1 cellular context compared by ENCODE assay signal in the genomic region with DNA sequence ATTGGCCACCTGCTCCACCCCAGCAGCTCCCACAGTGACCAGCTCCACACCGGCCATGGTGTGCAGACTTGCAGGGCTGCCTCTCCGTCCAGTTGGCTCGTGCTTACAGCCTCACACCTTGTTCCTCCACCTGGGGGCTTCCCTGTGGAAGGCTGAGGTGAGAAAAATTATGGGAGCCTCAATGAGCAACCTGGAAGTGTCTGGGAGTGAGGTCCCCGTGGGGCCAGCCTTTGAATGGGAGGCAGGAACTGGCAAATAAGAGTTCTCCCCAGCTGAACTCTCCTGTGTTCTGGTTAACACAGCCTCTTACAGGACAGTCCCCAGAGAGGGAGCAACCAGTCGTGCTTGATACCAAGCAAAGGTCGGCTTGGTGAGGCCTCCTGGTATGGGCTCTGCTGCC.
TF ChIP-seq lines count a peak whose summit lies in the region.

No MANE protein-coding gene starts in this region.

TF ChIP-seq in HepG2, 621 proteins besides CTCF, POLR2A, EP300 and RAD21 (continued from another document):
- TF ChIP-seq, protein P1, sequence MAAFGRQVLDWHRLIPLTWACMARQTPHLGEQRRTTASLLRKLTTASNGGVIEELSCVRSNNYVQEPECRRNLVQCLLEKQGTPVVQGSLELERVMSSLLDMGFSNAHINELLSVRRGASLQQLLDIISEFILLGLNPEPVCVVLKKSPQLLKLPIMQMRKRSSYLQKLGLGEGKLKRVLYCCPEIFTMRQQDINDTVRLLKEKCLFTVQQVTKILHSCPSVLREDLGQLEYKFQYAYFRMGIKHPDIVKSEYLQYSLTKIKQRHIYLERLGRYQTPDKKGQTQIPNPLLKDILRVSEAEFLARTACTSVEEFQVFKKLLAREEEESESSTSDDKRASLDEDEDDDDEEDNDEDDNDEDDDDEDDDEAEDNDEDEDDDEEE (CRISPR knock-in tag; IDR thresholded peaks at IDR 0.05): no peak
- TF ChIP-seq, protein P2, sequence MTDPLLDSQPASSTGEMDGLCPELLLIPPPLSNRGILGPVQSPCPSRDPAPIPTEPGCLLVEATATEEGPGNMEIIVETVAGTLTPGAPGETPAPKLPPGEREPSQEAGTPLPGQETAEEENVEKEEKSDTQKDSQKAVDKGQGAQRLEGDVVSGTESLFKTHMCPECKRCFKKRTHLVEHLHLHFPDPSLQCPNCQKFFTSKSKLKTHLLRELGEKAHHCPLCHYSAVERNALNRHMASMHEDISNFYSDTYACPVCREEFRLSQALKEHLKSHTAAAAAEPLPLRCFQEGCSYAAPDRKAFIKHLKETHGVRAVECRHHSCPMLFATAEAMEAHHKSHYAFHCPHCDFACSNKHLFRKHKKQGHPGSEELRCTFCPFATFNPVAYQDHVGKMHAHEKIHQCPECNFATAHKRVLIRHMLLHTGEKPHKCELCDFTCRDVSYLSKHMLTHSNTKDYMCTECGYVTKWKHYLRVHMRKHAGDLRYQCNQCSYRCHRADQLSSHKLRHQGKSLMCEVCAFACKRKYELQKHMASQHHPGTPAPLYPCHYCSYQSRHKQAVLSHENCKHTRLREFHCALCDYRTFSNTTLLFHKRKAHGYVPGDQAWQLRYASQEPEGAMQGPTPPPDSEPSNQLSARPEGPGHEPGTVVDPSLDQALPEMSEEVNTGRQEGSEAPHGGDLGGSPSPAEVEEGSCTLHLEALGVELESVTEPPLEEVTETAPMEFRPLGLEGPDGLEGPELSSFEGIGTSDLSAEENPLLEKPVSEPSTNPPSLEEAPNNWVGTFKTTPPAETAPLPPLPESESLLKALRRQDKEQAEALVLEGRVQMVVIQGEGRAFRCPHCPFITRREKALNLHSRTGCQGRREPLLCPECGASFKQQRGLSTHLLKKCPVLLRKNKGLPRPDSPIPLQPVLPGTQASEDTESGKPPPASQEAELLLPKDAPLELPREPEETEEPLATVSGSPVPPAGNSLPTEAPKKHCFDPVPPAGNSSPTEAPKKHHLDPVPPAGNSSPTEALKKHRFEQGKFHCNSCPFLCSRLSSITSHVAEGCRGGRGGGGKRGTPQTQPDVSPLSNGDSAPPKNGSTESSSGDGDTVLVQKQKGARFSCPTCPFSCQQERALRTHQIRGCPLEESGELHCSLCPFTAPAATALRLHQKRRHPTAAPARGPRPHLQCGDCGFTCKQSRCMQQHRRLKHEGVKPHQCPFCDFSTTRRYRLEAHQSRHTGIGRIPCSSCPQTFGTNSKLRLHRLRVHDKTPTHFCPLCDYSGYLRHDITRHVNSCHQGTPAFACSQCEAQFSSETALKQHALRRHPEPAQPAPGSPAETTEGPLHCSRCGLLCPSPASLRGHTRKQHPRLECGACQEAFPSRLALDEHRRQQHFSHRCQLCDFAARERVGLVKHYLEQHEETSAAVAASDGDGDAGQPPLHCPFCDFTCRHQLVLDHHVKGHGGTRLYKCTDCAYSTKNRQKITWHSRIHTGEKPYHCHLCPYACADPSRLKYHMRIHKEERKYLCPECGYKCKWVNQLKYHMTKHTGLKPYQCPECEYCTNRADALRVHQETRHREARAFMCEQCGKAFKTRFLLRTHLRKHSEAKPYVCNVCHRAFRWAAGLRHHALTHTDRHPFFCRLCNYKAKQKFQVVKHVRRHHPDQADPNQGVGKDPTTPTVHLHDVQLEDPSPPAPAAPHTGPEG (CRISPR knock-in tag; IDR thresholded peaks at IDR 0.05): no peak
- TF ChIP-seq PAX8 (CRISPR knock-in tag; IDR thresholded peaks at IDR 0.05; ENCODE audit: borderline replicate concordance) (no peak), GPN1 (CRISPR knock-in tag; IDR thresholded peaks at IDR 0.05; ENCODE audit: borderline replicate concordance) (no peak), ZNF607 (CRISPR knock-in tag; IDR thresholded peaks at IDR 0.05; ENCODE audit: borderline replicate concordance) (no peak), SMC3 (IDR thresholded peaks at IDR 0.05; ENCODE audit: low read length) (peak; percentile 6; the same call in 1 of the 2 replicates), TARDBP (CRISPR knock-in tag; IDR thresholded peaks at IDR 0.05) (no peak), ATM (IDR thresholded peaks at IDR 0.05; ENCODE audit: borderline replicate concordance) (no peak), REXO4 (CRISPR knock-in tag; IDR thresholded peaks at IDR 0.05; ENCODE audit: borderline replicate concordance) (no peak), CBFB (CRISPR knock-in tag; IDR thresholded peaks at IDR 0.05) (no peak), ZBTB42 (CRISPR knock-in tag; IDR thresholded peaks at IDR 0.05) (no peak), EZH2 (conservative IDR thresholded peaks at IDR 0.05; ENCODE audit: low read depth, low read length) (no peak), ZNF292 (CRISPR knock-in tag; IDR thresholded peaks at IDR 0.05; ENCODE audit: borderline replicate concordance, low read depth) (peak; percentile 37; the same call in 1 of the 2 replicates), ZNF224 (CRISPR knock-in tag; IDR thresholded peaks at IDR 0.05) (0 out of 2 replicates have a peak, but pooled peaks have one; percentile 12), SNAPC2 (CRISPR knock-in tag; IDR thresholded peaks at IDR 0.05) (no peak), ZNF776 (CRISPR knock-in tag; IDR thresholded peaks at IDR 0.05) (no peak), ZNF24 (IDR thresholded peaks at IDR 0.05) (no peak), ZNF468 (CRISPR knock-in tag; IDR thresholded peaks at IDR 0.05) (no peak), NRL (CRISPR knock-in tag; IDR thresholded peaks at IDR 0.05; ENCODE audit: borderline replicate concordance) (peak; percentile 54; the same call in 1 of the 2 replicates), ETV6 (CRISPR knock-in tag; conservative IDR thresholded peaks at IDR 0.05) (no peak), NBN (conservative IDR thresholded peaks at IDR 0.05) (no peak), ZNF709 (CRISPR knock-in tag; IDR thresholded peaks at IDR 0.05) (no peak), TRIM24 (CRISPR knock-in tag; IDR thresholded peaks at IDR 0.05) (no peak)
- TF ChIP-seq, protein P3, sequence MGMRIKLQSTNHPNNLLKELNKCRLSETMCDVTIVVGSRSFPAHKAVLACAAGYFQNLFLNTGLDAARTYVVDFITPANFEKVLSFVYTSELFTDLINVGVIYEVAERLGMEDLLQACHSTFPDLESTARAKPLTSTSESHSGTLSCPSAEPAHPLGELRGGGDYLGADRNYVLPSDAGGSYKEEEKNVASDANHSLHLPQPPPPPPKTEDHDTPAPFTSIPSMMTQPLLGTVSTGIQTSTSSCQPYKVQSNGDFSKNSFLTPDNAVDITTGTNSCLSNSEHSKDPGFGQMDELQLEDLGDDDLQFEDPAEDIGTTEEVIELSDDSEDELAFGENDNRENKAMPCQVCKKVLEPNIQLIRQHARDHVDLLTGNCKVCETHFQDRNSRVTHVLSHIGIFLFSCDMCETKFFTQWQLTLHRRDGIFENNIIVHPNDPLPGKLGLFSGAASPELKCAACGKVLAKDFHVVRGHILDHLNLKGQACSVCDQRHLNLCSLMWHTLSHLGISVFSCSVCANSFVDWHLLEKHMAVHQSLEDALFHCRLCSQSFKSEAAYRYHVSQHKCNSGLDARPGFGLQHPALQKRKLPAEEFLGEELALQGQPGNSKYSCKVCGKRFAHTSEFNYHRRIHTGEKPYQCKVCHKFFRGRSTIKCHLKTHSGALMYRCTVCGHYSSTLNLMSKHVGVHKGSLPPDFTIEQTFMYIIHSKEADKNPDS (CRISPR knock-in tag; IDR thresholded peaks at IDR 0.05): no peak
- TF ChIP-seq, protein P4, sequence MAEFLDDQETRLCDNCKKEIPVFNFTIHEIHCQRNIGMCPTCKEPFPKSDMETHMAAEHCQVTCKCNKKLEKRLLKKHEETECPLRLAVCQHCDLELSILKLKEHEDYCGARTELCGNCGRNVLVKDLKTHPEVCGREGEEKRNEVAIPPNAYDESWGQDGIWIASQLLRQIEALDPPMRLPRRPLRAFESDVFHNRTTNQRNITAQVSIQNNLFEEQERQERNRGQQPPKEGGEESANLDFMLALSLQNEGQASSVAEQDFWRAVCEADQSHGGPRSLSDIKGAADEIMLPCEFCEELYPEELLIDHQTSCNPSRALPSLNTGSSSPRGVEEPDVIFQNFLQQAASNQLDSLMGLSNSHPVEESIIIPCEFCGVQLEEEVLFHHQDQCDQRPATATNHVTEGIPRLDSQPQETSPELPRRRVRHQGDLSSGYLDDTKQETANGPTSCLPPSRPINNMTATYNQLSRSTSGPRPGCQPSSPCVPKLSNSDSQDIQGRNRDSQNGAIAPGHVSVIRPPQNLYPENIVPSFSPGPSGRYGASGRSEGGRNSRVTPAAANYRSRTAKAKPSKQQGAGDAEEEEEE (CRISPR knock-in tag; IDR thresholded peaks at IDR 0.05; ENCODE audit: borderline replicate concordance): no peak
- TF ChIP-seq, protein P5, sequence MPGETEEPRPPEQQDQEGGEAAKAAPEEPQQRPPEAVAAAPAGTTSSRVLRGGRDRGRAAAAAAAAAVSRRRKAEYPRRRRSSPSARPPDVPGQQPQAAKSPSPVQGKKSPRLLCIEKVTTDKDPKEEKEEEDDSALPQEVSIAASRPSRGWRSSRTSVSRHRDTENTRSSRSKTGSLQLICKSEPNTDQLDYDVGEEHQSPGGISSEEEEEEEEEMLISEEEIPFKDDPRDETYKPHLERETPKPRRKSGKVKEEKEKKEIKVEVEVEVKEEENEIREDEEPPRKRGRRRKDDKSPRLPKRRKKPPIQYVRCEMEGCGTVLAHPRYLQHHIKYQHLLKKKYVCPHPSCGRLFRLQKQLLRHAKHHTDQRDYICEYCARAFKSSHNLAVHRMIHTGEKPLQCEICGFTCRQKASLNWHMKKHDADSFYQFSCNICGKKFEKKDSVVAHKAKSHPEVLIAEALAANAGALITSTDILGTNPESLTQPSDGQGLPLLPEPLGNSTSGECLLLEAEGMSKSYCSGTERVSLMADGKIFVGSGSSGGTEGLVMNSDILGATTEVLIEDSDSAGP (CRISPR knock-in tag; IDR thresholded peaks at IDR 0.05; ENCODE audit: borderline replicate concordance): peak; percentile 42; the same call in 1 of the 2 replicates
- TF ChIP-seq, protein P6, sequence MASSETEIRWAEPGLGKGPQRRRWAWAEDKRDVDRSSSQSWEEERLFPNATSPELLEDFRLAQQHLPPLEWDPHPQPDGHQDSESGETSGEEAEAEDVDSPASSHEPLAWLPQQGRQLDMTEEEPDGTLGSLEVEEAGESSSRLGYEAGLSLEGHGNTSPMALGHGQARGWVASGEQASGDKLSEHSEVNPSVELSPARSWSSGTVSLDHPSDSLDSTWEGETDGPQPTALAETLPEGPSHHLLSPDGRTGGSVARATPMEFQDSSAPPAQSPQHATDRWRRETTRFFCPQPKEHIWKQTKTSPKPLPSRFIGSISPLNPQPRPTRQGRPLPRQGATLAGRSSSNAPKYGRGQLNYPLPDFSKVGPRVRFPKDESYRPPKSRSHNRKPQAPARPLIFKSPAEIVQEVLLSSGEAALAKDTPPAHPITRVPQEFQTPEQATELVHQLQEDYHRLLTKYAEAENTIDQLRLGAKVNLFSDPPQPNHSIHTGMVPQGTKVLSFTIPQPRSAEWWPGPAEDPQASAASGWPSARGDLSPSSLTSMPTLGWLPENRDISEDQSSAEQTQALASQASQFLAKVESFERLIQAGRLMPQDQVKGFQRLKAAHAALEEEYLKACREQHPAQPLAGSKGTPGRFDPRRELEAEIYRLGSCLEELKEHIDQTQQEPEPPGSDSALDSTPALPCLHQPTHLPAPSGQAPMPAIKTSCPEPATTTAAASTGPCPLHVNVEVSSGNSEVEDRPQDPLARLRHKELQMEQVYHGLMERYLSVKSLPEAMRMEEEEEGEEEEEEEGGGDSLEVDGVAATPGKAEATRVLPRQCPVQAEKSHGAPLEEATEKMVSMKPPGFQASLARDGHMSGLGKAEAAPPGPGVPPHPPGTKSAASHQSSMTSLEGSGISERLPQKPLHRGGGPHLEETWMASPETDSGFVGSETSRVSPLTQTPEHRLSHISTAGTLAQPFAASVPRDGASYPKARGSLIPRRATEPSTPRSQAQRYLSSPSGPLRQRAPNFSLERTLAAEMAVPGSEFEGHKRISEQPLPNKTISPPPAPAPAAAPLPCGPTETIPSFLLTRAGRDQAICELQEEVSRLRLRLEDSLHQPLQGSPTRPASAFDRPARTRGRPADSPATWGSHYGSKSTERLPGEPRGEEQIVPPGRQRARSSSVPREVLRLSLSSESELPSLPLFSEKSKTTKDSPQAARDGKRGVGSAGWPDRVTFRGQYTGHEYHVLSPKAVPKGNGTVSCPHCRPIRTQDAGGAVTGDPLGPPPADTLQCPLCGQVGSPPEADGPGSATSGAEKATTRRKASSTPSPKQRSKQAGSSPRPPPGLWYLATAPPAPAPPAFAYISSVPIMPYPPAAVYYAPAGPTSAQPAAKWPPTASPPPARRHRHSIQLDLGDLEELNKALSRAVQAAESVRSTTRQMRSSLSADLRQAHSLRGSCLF (CRISPR knock-in tag; IDR thresholded peaks at IDR 0.05; ENCODE audit: borderline replicate concordance): no peak
